Comparison of ENCODE assay signal across 20 cellular contexts in genomic region chr2:102111823-102112222, GRCh38. TPM values are rescaled to one million over a fixed set of nuclear protein-coding genes. Genes with fewer than 3 reads are reported as not detected.
DNase-seq lines count a peak whose midpoint lies in the region; ATAC-seq and TF ChIP-seq lines count a peak whose summit lies in the region.
"Had no signal": no experiment of that assay in that cellular context is flagged by ENCODE, and none has a peak within 500 bp of the region (broad histone marks: within the 10 kb centered on the region; RNA-seq: fewer than 3 reads in every experiment).

No MANE protein-coding gene starts in this region.

- H3K9me3 Mint-ChIP-seq in activated CD4-positive, alpha-beta T cell treated with anti-CD3 and anti-CD28 coated beads for 36 hours (ENCODE audit: low read depth), result peaks cover 6% of the 10 kb centered on the region
- H3K9me3 Mint-ChIP-seq in activated T-helper 17 cell treated with anti-CD3 and anti-CD28 coated beads, Interleukin-2, amount 50 U/mL, for 72 hours, result no peaks in the 10 kb centered on the region
- H3K9me3 Mint-ChIP-seq: immature natural killer cell, natural killer cell had no signal

- no peak for TF ChIP-seq CTCF in upper lobe of left lung (IDR thresholded peaks at IDR 0.05)

- H3K4me1 ChIP-seq in upper lobe of left lung, result peaks cover 36 to 60% (median 51%) of the 10 kb centered on the region in 4 donors
- H3K4me1 ChIP-seq: gastroesophageal sphincter, testis had no signal

- peaks cover 10% of the 10 kb centered on the region for H3K27me3 Mint-ChIP-seq in activated CD4-positive, alpha-beta T cell treated with anti-CD3 and anti-CD28 coated beads for 36 hours
- no peaks in the 10 kb centered on the region for H3K27me3 Mint-ChIP-seq in activated T-helper 17 cell treated with anti-CD3 and anti-CD28 coated beads, Interleukin-2, amount 50 U/mL, for 72 hours

- H3K36me3 Mint-ChIP-seq in activated CD4-positive, alpha-beta T cell treated with anti-CD3 and anti-CD28 coated beads for 36 hours (ENCODE audit: low read depth), result peaks cover 31% of the 10 kb centered on the region
- H3K36me3 Mint-ChIP-seq in activated T-helper 17 cell treated with anti-CD3 and anti-CD28 coated beads, Interleukin-2, amount 50 U/mL, for 72 hours (ENCODE audit: low read depth), result peaks cover 95% of the 10 kb centered on the region
- H3K36me3 Mint-ChIP-seq: CD14-positive monocyte, immature natural killer cell, natural killer cell had no signal

- 73 to 94% methylated on average over 2 of the region's 2 CpGs for WGBS in upper lobe of left lung, 2 donors

- no peak overlapping the region for H3K4me3 ChIP-seq in upper lobe of left lung
- H3K4me3 ChIP-seq: gastroesophageal sphincter, PC-9, testis had no signal

- H3K27me3 ChIP-seq in upper lobe of left lung, result no peaks in the 10 kb centered on the region
- H3K27me3 ChIP-seq: gastroesophageal sphincter, testis had no signal

- no peaks in the 10 kb centered on the region for H3K36me3 ChIP-seq in upper lobe of left lung
- H3K36me3 ChIP-seq: gastroesophageal sphincter had no signal

- POLR2A ChIA-PET in activated CD4-positive, alpha-beta T cell treated with anti-CD3 and anti-CD28 coated beads for 36 hours (lab: Charles Lee), result no interaction called here

- no peak for TF ChIP-seq POLR2A in upper lobe of left lung (IDR thresholded peaks at IDR 0.05)

- peaks cover 82% of the 10 kb centered on the region for H3K4me1 Mint-ChIP-seq in activated CD4-positive, alpha-beta T cell treated with anti-CD3 and anti-CD28 coated beads for 36 hours
- peaks cover 67% of the 10 kb centered on the region for H3K4me1 Mint-ChIP-seq in activated T-helper 17 cell treated with anti-CD3 and anti-CD28 coated beads, Interleukin-2, amount 50 U/mL, for 72 hours
- H3K4me1 Mint-ChIP-seq: immature natural killer cell, natural killer cell had no signal

- CTCF ChIA-PET in activated CD4-positive, alpha-beta T cell treated with anti-CD3 and anti-CD28 coated beads for 36 hours (lab: Charles Lee), result no interaction called here

- no peak overlapping the region for H3K4me3 Mint-ChIP-seq in activated CD4-positive, alpha-beta T cell treated with anti-CD3 and anti-CD28 coated beads for 36 hours
- H3K4me3 Mint-ChIP-seq in activated T-helper 17 cell treated with anti-CD3 and anti-CD28 coated beads, Interleukin-2, amount 50 U/mL, for 72 hours, result peak overlapping the region; percentile 90
- H3K4me3 Mint-ChIP-seq: CD14-positive monocyte, immature natural killer cell, natural killer cell had no signal

- H3K27ac ChIP-seq in upper lobe of left lung, result peak overlapping the region in 1 of 4 donors; percentile 63
- H3K27ac ChIP-seq: epithelial cell of prostate, gastroesophageal sphincter, PC-9, testis had no signal

- intact Hi-C loops in activated CD4-positive, alpha-beta T cell treated with anti-CD3 and anti-CD28 coated beads for 36 hours (cut with DNase I, micrococcal nuclease), result no loop called here

- no peak for ATAC-seq in activated CD4-positive, alpha-beta T cell treated with anti-CD3 and anti-CD28 coated beads for 36 hours
- ATAC-seq in activated T-helper 17 cell treated with anti-CD3 and anti-CD28 coated beads, Interleukin-2, amount 50 U/mL, for 72 hours (replicated peaks), result no peak
- no peak for ATAC-seq in upper lobe of left lung (ENCODE audit: low FRiP score in 2 of 2)
- ATAC-seq: gastroesophageal sphincter, natural killer cell had no signal

- peak overlapping the region; percentile 40 for H3K27ac Mint-ChIP-seq in activated CD4-positive, alpha-beta T cell treated with anti-CD3 and anti-CD28 coated beads for 36 hours
- peak overlapping the region; percentile 75 for H3K27ac Mint-ChIP-seq in activated T-helper 17 cell treated with anti-CD3 and anti-CD28 coated beads, Interleukin-2, amount 50 U/mL, for 72 hours
- H3K27ac Mint-ChIP-seq: immature natural killer cell, natural killer cell had no signal

- no peak for TF ChIP-seq EP300 in upper lobe of left lung (IDR thresholded peaks at IDR 0.05)

- H3K9me3 ChIP-seq in upper lobe of left lung, result no peaks in the 10 kb centered on the region
- H3K9me3 ChIP-seq: gastroesophageal sphincter, testis had no signal

- DNase-seq in activated CD4-positive, alpha-beta T cell treated with anti-CD3 and anti-CD28 coated beads for 36 hours, result no peak
- DNase-seq in activated CD4-positive, alpha-beta T cell treated with anti-CD3 and anti-CD28 coated beads, Interleukin-2, amount 50 U/mL, for 4 hours, result no peak
- peak; percentile 52 for DNase-seq in iPS-NIHi11 (ENCODE audit: low spot score)
- DNase-seq in renal cortical epithelial cell (ENCODE audit: low read depth), result peak; percentile 74
- no peak for DNase-seq in T-helper 1 cell
- no peak for DNase-seq in NCI-H1092 (lab: John Stamatoyannopoulos, UW)
- no peak for DNase-seq in upper lobe of left lung
- DNase-seq: activated gamma-delta T cell, dermis blood vessel endothelial cell, immature natural killer cell, mammary epithelial cell, natural killer cell, NCI-H1417 treated with DMSO at 0.1 percent for 48 hours, NCI-H2171, PC-9, testis had no signal

RNA-seq across cellular contexts. Expression of gene IL1R1, which starts 30.7 kb away (rescaled TPM):
- total RNA-seq in activated CD4-positive, alpha-beta T cell treated with anti-CD3 and anti-CD28 coated beads for 36 hours, result 10 to 100 TPM; 20.8 to 21.8 TPM
- total RNA-seq in activated T-helper 17 cell treated with anti-CD3 and anti-CD28 coated beads, Interleukin-2, amount 50 U/mL, for 72 hours, result 10 to 100 TPM; 41.7 to 68.1 TPM
- total RNA-seq in renal cortical epithelial cell (21.5 and 62.7 TPM in 2 replicates), upper lobe of left lung (100 to 1,000 TPM in 3 of 6 donors, 10 to 100 TPM in 3; 48.2 to 148 (median 111) TPM)

Comparison
In these comparisons a context has a peak if more than half of its experiments do, and no peak if none do; other contexts are left out.
1. DNase-seq: peak in iPS-NIHi11 (single experiment) and renal cortical epithelial cell (single experiment); none in activated CD4-positive, alpha-beta T cell treated with anti-CD3 and anti-CD28 coated beads for 36 hours (single experiment), activated CD4-positive, alpha-beta T cell treated with anti-CD3 and anti-CD28 coated beads, Interleukin-2, amount 50 U/mL, for 4 hours (0 of 2), T-helper 1 cell (0 of 5), NCI-H1092 (single experiment) and upper lobe of left lung (0 of 2).